In genomic region chr5:56465757-56466127, GRCh38 we compare ENCODE assay signal across 23 cellular contexts.
DNase-seq lines count a peak whose midpoint lies in the region; ATAC-seq and TF ChIP-seq lines count a peak whose summit lies in the region.
"Had no signal": no experiment of that assay in that cellular context is flagged by ENCODE, and none has a peak within 500 bp of the region (broad histone marks: within the 10 kb centered on the region; RNA-seq: fewer than 3 reads in every experiment).

No MANE protein-coding gene starts in this region.

- H3F3A ChIP-seq in DOHH2 (ENCODE audit: control insufficient read depth, insufficient read depth) = no peaks in the 10 kb centered on the region

- no peak overlapping the region for H3K4me3 Mint-ChIP-seq in chondrocyte (ENCODE audit: unreplicated experiment)
- H3K4me3 Mint-ChIP-seq: activated CD4-positive, alpha-beta T cell treated with anti-CD3 and anti-CD28 coated beads, Interleukin-2, amount 10 ng/mL, durations not matched to agents 24 days and 14 days; activated naive CD8-positive, alpha-beta T cell treated with anti-CD3 and anti-CD28 coated beads for 36 hours had no signal

- H3K27me3 ChIP-seq in BE2C (no peaks in the 10 kb centered on the region), DOHH2 (ENCODE audit: control insufficient read depth, low read length) (0 out of 2 replicates have a peak, but pooled peaks cover 5% of the 10 kb centered on the region)
- H3K27me3 ChIP-seq: body of pancreas, colonic mucosa, tibial nerve had no signal

- 96 to 100% methylated on average over 2 to 3 of the region's 3 CpGs for WGBS in mesodermal cell (ENCODE audit: insufficient coverage in 2 of 2), 2 experiments

- no peaks in the 10 kb centered on the region for H3K79me2 ChIP-seq in DOHH2 (ENCODE audit: control insufficient read depth, low read length)
- H3K79me2 ChIP-seq: parathyroid adenoma had no signal

- peak; percentile 48 for DNase-seq in BE2C
- no peak for DNase-seq in chondrocyte (ENCODE audit: low spot score)
- no peak for DNase-seq in SK-N-DZ (ENCODE audit: low spot score)
- no peak for DNase-seq in sciatic nerve (ENCODE audit: low spot score)
- DNase-seq: activated CD4-positive, alpha-beta T cell treated with anti-CD3 and anti-CD28 coated beads, Interleukin-2, amount 10 ng/mL, durations not matched to agents 24 days and 14 days; activated CD8-positive, alpha-beta memory T cell treated with anti-CD3 and anti-CD28 coated beads, Interleukin-2, amount 50 U/mL, for 4 hours; activated naive CD8-positive, alpha-beta T cell treated with anti-CD3 and anti-CD28 coated beads for 36 hours; body of pancreas; colonic mucosa; naive B cell; NCI-H1105; NCI-H2107; SHP77 treated with DMSO at 0.1 percent for 48 hours; stimulated activated CD4-positive, alpha-beta T cell treated with anti-CD3 and anti-CD28 coated beads, Interleukin-2, amount 100 ng/mL, for 48 hours; stimulated activated naive CD4-positive, alpha-beta T cell treated with Interleukin-2 at 50 U/mL for 16 hours had no signal

- H3K36me3 ChIP-seq in BE2C (no peaks in the 10 kb centered on the region), DOHH2 (ENCODE audit: control insufficient read depth, low read length) (no peaks in the 10 kb centered on the region), mesodermal cell (ENCODE audit: control insufficient read depth, insufficient read depth, low read length) (no peaks in the 10 kb centered on the region)
- H3K36me3 ChIP-seq: colonic mucosa, tibial nerve had no signal

- H3K4me3 ChIP-seq in BE2C (ENCODE audit: low read depth, low read length) (no peak overlapping the region), DOHH2 (ENCODE audit: low read length) (no peak overlapping the region), mesodermal cell (ENCODE audit: extremely low read depth, insufficient read depth, low read length, poor library complexity, severe bottlenecking) (no peak overlapping the region)
- H3K4me3 ChIP-seq: body of pancreas, colonic mucosa, tibial nerve had no signal

- intact Hi-C loops in sciatic nerve (cut with DNase I) = no loop called here

- no peaks in the 10 kb centered on the region for H3K9me3 Mint-ChIP-seq in chondrocyte (ENCODE audit: low read depth)
- H3K9me3 Mint-ChIP-seq: activated naive CD8-positive, alpha-beta T cell treated with anti-CD3 and anti-CD28 coated beads for 36 hours; activated T-helper 2 cell treated with anti-CD3 and anti-CD28 coated beads, Interferon-gamma antibody, Interleukin-2, Interleukin-4, amounts not matched to agents 10 μg/mL and 5 μg/mL and 100 μg/mL, durations not matched to agents 14 hours and 24 hours and 36 hours; naive B cell had no signal

- peak overlapping the region; percentile 15 for H3K27ac Mint-ChIP-seq in chondrocyte (ENCODE audit: unreplicated experiment)
- H3K27ac Mint-ChIP-seq: activated CD4-positive, alpha-beta T cell treated with anti-CD3 and anti-CD28 coated beads, Interleukin-2, amount 10 ng/mL, durations not matched to agents 24 days and 14 days; activated naive CD8-positive, alpha-beta T cell treated with anti-CD3 and anti-CD28 coated beads for 36 hours; activated T-helper 2 cell treated with anti-CD3 and anti-CD28 coated beads, Interferon-gamma antibody, Interleukin-2, Interleukin-4, amounts not matched to agents 10 μg/mL and 5 μg/mL and 100 μg/mL, durations not matched to agents 14 hours and 24 hours and 36 hours had no signal

- H3K9me3 ChIP-seq in BE2C (no peaks in the 10 kb centered on the region), DOHH2 (ENCODE audit: control insufficient read depth, insufficient read depth, low read length) (no peaks in the 10 kb centered on the region), mesodermal cell (ENCODE audit: control insufficient read depth, low read length) (no peaks in the 10 kb centered on the region)
- H3K9me3 ChIP-seq: body of pancreas, colonic mucosa, tibial nerve had no signal

- no peaks in the 10 kb centered on the region for H3K36me3 Mint-ChIP-seq in chondrocyte (ENCODE audit: low read depth)
- H3K36me3 Mint-ChIP-seq: activated naive CD8-positive, alpha-beta T cell treated with anti-CD3 and anti-CD28 coated beads for 36 hours; naive B cell had no signal

- no peaks in the 10 kb centered on the region for H3K27me3 Mint-ChIP-seq in chondrocyte (ENCODE audit: low read depth)
- H3K27me3 Mint-ChIP-seq: activated naive CD8-positive, alpha-beta T cell treated with anti-CD3 and anti-CD28 coated beads for 36 hours; naive B cell had no signal

- H4K20me1 ChIP-seq in DOHH2 (ENCODE audit: control insufficient read depth, insufficient read depth, low read depth, low read length) = no peaks in the 10 kb centered on the region

- ATAC-seq in sciatic nerve (no peak), HG03460 (IDR thresholded peaks at IDR 0.05; ENCODE audit: unreplicated experiment) (no peak), HG02610 (IDR thresholded peaks at IDR 0.05; ENCODE audit: unreplicated experiment) (no peak)
- ATAC-seq: body of pancreas, HCT116 had no signal

- no peak for TF ChIP-seq CTCF in BE2C (IDR thresholded peaks at IDR 0.05; ENCODE audit: low read depth, low read length)
- TF ChIP-seq CTCF in DOHH2 (IDR thresholded peaks at IDR 0.05; ENCODE audit: low read depth, low read length, poor library complexity, severe bottlenecking) = no peak
- TF ChIP-seq CTCF in chondrocyte (IDR thresholded peaks at IDR 0.05) = no peak

- H3K27ac ChIP-seq in DOHH2 (ENCODE audit: low read depth, low read length) (no peak overlapping the region), mesodermal cell (ENCODE audit: low read depth, low read length, severe bottlenecking) (peak overlapping the region; percentile 66)
- H3K27ac ChIP-seq: body of pancreas, colonic mucosa, parathyroid adenoma, tibial nerve had no signal

- H3K4me2 ChIP-seq in DOHH2 (ENCODE audit: low read length) = peak overlapping the region; percentile 26

- H3K4me1 Mint-ChIP-seq in chondrocyte (ENCODE audit: low read depth) = peaks cover 21% of the 10 kb centered on the region
- H3K4me1 Mint-ChIP-seq: activated naive CD8-positive, alpha-beta T cell treated with anti-CD3 and anti-CD28 coated beads for 36 hours had no signal

- peaks cover 8% of the 10 kb centered on the region for H3K4me1 ChIP-seq in BE2C
- H3K4me1 ChIP-seq in DOHH2 (ENCODE audit: control insufficient read depth, low read length) = peaks cover 12% of the 10 kb centered on the region
- peaks cover 31% of the 10 kb centered on the region for H3K4me1 ChIP-seq in mesodermal cell (ENCODE audit: control insufficient read depth, insufficient read depth, low read length, poor library complexity, severe bottlenecking)
- H3K4me1 ChIP-seq: colonic mucosa, parathyroid adenoma had no signal

- H3K9me2 ChIP-seq in DOHH2 (replicated peaks; ENCODE audit: control insufficient read depth, low read length) = no peaks in the 10 kb centered on the region
